ENCODE assay signal across 8 cellular contexts in genomic region chr3:197394126-197394463, GRCh38.
DNase-seq lines count a peak whose midpoint lies in the region; ATAC-seq and TF ChIP-seq lines count a peak whose summit lies in the region.
"Not testable (repeated sequence)": the region's sequence is repeated elsewhere in the genome, so short reads cannot be mapped to it uniquely, and the experiment has no call there.

No MANE protein-coding gene starts in this region.

- H3K9me3 ChIP-seq in CD8-positive, alpha-beta T cell (ENCODE audit: low read length); RWPE2 (ENCODE audit: severe bottlenecking): not testable (repeated sequence)

- H3K36me3 ChIP-seq in CD8-positive, alpha-beta T cell (ENCODE audit: insufficient read depth, low read length); RWPE2 (ENCODE audit: low read depth): not testable (repeated sequence)

- DNase-seq in CD8-positive, alpha-beta T cell; RWPE2 (ENCODE audit: low spot score); activated T-cell treated with anti-CD3 and anti-CD28 coated beads, Interleukin-2, amount 50 U/mL, for 72 hours; effector memory CD8-positive, alpha-beta T cell; stimulated activated effector memory CD8-positive, alpha-beta T cell treated with anti-CD3 and anti-CD28 coated beads, Interleukin-12 subunit alpha, Interleukin-12 subunit beta, amount 100 ng/mL, for 72 hours (ENCODE audit: low spot score in 2 of 2): not testable (repeated sequence)
- peak; percentile 19 for DNase-seq in left lobe of liver (ENCODE audit: low spot score)

- not testable (repeated sequence) for H3K4me1 ChIP-seq in CD8-positive, alpha-beta T cell (ENCODE audit: insufficient read depth, low read length)
- peaks cover 19% of the 10 kb centered on the region for H3K4me1 ChIP-seq in RWPE2 (ENCODE audit: insufficient read depth, poor library complexity, severe bottlenecking)

- H3K4me1 Mint-ChIP-seq in CD8-positive, alpha-beta T cell (ENCODE audit: low read depth), result not testable (repeated sequence)
- peaks cover 38% of the 10 kb centered on the region for H3K4me1 Mint-ChIP-seq in activated T-cell treated with anti-CD3 and anti-CD28 coated beads, Interleukin-2, amount 50 U/mL, for 72 hours (ENCODE audit: low read depth)
- peaks cover 6 to 16% of the 10 kb centered on the region in 2 donors for H3K4me1 Mint-ChIP-seq in effector memory CD8-positive, alpha-beta T cell (ENCODE audit: low read depth in 2 of 2)
- H3K4me1 Mint-ChIP-seq in stimulated activated effector memory CD8-positive, alpha-beta T cell treated with anti-CD3 and anti-CD28 coated beads, Interleukin-12 subunit alpha, Interleukin-12 subunit beta, amount 100 ng/mL, for 72 hours, result peaks cover 34% of the 10 kb centered on the region

- H3K4me3 Mint-ChIP-seq in CD8-positive, alpha-beta T cell, result not testable (repeated sequence)
- H3K4me3 Mint-ChIP-seq in activated T-cell treated with anti-CD3 and anti-CD28 coated beads, Interleukin-2, amount 50 U/mL, for 72 hours, result peak overlapping the region; percentile 40 to 62
- H3K4me3 Mint-ChIP-seq in effector memory CD8-positive, alpha-beta T cell, result peak overlapping the region; percentile 48 to 49
- H3K4me3 Mint-ChIP-seq in stimulated activated effector memory CD8-positive, alpha-beta T cell treated with anti-CD3 and anti-CD28 coated beads, Interleukin-12 subunit alpha, Interleukin-12 subunit beta, amount 100 ng/mL, for 72 hours, result peak overlapping the region; percentile 38

- not testable (repeated sequence) for H3K9me3 Mint-ChIP-seq in CD8-positive, alpha-beta T cell; activated T-cell treated with anti-CD3 and anti-CD28 coated beads, Interleukin-2, amount 50 U/mL, for 72 hours; effector memory CD8-positive, alpha-beta T cell; stimulated activated effector memory CD8-positive, alpha-beta T cell treated with anti-CD3 and anti-CD28 coated beads, Interleukin-12 subunit alpha, Interleukin-12 subunit beta, amount 100 ng/mL, for 72 hours

- peaks cover 20% of the 10 kb centered on the region for H3K27me3 Mint-ChIP-seq in CD8-positive, alpha-beta T cell (ENCODE audit: low read depth)
- not testable (repeated sequence) for H3K27me3 Mint-ChIP-seq in activated T-cell treated with anti-CD3 and anti-CD28 coated beads, Interleukin-2, amount 50 U/mL, for 72 hours (ENCODE audit: low read depth)
- H3K27me3 Mint-ChIP-seq in effector memory CD8-positive, alpha-beta T cell, result peaks cover 30 to 37% of the 10 kb centered on the region in 2 donors

- H3K27me3 ChIP-seq in CD8-positive, alpha-beta T cell (ENCODE audit: insufficient read depth, low read length); RWPE2 (ENCODE audit: insufficient read depth, poor library complexity, severe bottlenecking): not testable (repeated sequence)

- H3K27ac ChIP-seq in CD8-positive, alpha-beta T cell (ENCODE audit: low read depth, low read length), result not testable (repeated sequence)
- peak overlapping the region; percentile 84 for H3K27ac ChIP-seq in RWPE2 (ENCODE audit: poor library complexity, severe bottlenecking)

- not testable (repeated sequence) for H3K4me3 ChIP-seq in CD8-positive, alpha-beta T cell (ENCODE audit: low read depth, low read length); RWPE2 (ENCODE audit: severe bottlenecking)

- not testable (repeated sequence) for ATAC-seq in CD8-positive, alpha-beta T cell; RWPE2 (ENCODE audit: low read depth); activated T-cell treated with anti-CD3 and anti-CD28 coated beads, Interleukin-2, amount 50 U/mL, for 72 hours (replicated peaks in 1 of 2); effector memory CD8-positive, alpha-beta T cell (replicated peaks); left lobe of liver; stimulated activated effector memory CD8-positive, alpha-beta T cell treated with anti-CD3 and anti-CD28 coated beads, Interleukin-12 subunit alpha, Interleukin-12 subunit beta, amount 100 ng/mL, for 72 hours
- ATAC-seq in GM19452 (IDR thresholded peaks at IDR 0.05; ENCODE audit: unreplicated experiment) (peak; percentile 22), HG02571 (IDR thresholded peaks at IDR 0.05; ENCODE audit: unreplicated experiment) (peak; percentile 36)

- H3K36me3 Mint-ChIP-seq in CD8-positive, alpha-beta T cell; activated T-cell treated with anti-CD3 and anti-CD28 coated beads, Interleukin-2, amount 50 U/mL, for 72 hours (ENCODE audit: insufficient read depth in 2 of 2); effector memory CD8-positive, alpha-beta T cell (ENCODE audit: insufficient read depth); stimulated activated effector memory CD8-positive, alpha-beta T cell treated with anti-CD3 and anti-CD28 coated beads, Interleukin-12 subunit alpha, Interleukin-12 subunit beta, amount 100 ng/mL, for 72 hours: not testable (repeated sequence)

- H3K27ac Mint-ChIP-seq in CD8-positive, alpha-beta T cell, result peak overlapping the region; percentile 60
- peak overlapping the region; percentile 31 for H3K27ac Mint-ChIP-seq in activated T-cell treated with anti-CD3 and anti-CD28 coated beads, Interleukin-2, amount 50 U/mL, for 72 hours
- H3K27ac Mint-ChIP-seq in effector memory CD8-positive, alpha-beta T cell, result peak overlapping the region; percentile 11 to 57
- peak overlapping the region; percentile 4 for H3K27ac Mint-ChIP-seq in stimulated activated effector memory CD8-positive, alpha-beta T cell treated with anti-CD3 and anti-CD28 coated beads, Interleukin-12 subunit alpha, Interleukin-12 subunit beta, amount 100 ng/mL, for 72 hours

- intact Hi-C loops in CD8-positive, alpha-beta T cell (cut with DNase I, micrococcal nuclease), result not testable (repeated sequence)

- POLR2A ChIA-PET in CD8-positive, alpha-beta T cell (lab: Charles Lee), result not testable (repeated sequence)

- CTCF ChIA-PET in CD8-positive, alpha-beta T cell (lab: Charles Lee), result not testable (repeated sequence)

- TF ChIP-seq CTCF in CD8-positive, alpha-beta T cell (IDR thresholded peaks at IDR 0.05); RWPE2 (IDR thresholded peaks at IDR 0.05; ENCODE audit: poor library complexity, severe bottlenecking): not testable (repeated sequence)

Comparison
In these comparisons a context has a peak if more than half of its experiments do, and no peak if none do; other contexts are left out.
1. H3K27ac Mint-ChIP-seq: peak in every context shown above with its lines; median percentile 60 in CD8-positive, alpha-beta T cell; 34 in effector memory CD8-positive, alpha-beta T cell; 31 in activated T-cell treated with anti-CD3 and anti-CD28 coated beads, Interleukin-2, amount 50 U/mL, for 72 hours; 4 in stimulated activated effector memory CD8-positive, alpha-beta T cell treated with anti-CD3 and anti-CD28 coated beads, Interleukin-12 subunit alpha, Interleukin-12 subunit beta, amount 100 ng/mL, for 72 hours.